ENCODE assay signal across 23 cellular contexts in the genomic region with DNA sequence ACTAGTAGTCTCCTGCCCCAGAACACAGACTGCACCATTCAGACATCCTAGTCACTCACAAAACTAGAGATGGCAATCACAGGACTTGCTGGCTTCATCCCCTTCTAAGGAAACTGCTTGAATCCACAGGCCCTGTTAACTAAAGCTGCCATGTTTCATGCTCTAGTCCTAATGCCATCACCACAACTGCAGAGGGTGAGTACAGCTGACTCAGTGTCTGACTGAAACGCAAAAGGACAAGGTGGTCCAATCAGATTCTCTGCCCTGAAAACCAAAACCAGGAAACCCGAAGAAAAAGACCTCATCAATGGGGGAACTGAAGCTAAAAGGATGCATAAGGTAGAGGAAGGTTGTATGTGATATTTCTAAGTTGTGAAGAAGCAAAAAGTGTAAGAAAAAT.
"Had no signal": no experiment of that assay in that cellular context is flagged by ENCODE, and none has a peak within 500 bp of the region (broad histone marks: within the 10 kb centered on the region; RNA-seq: fewer than 3 reads in every experiment).

No MANE protein-coding gene starts in this region.

- H3K4me3 ChIP-seq: esophagus squamous epithelium, left lung, pancreas, smooth muscle cell, stomach, thyroid gland, vagina had no signal

- H3K9me3 ChIP-seq: esophagus squamous epithelium, left lung, neutrophil, pancreas, stomach, thyroid gland, vagina had no signal

- H3K4me1 ChIP-seq: esophagus squamous epithelium, left lung, pancreas, stomach, thyroid gland, vagina had no signal

- ATAC-seq: effector memory CD8-positive, alpha-beta T cell; left lung; naive thymus-derived CD4-positive, alpha-beta T cell; pancreas; sciatic nerve had no signal

- H3K9me3 Mint-ChIP-seq: effector memory CD8-positive, alpha-beta T cell; naive thymus-derived CD4-positive, alpha-beta T cell; neural crest cell had no signal

- H3K4me3 Mint-ChIP-seq: effector memory CD8-positive, alpha-beta T cell; naive thymus-derived CD4-positive, alpha-beta T cell; neural crest cell had no signal

- H3K4me2 ChIP-seq: smooth muscle cell had no signal

- H3K27me3 ChIP-seq: esophagus squamous epithelium, left lung, neutrophil, pancreas, stomach, thyroid gland, vagina had no signal

- DNase-seq: cortex of kidney; effector memory CD8-positive, alpha-beta T cell; erythroblast; esophagus squamous epithelium; kidney; left lung; mesendoderm; midbrain; naive thymus-derived CD4-positive, alpha-beta T cell; pancreas; stimulated activated CD4-positive, alpha-beta T cell treated with anti-CD3 and anti-CD28 coated beads, Interleukin-12 subunit alpha, Interleukin-12 subunit beta, amount 100 ng/mL, for 4 hours; stimulated activated CD4-positive, alpha-beta T cell treated with anti-CD3 and anti-CD28 coated beads, Interleukin-1b, Interleukin-23, amount 100 ng/mL, for 48 hours; stimulated activated CD4-positive, alpha-beta T cell treated with anti-CD3 and anti-CD28 coated beads, Interleukin-4, amount 100 ng/mL, for 1 hour; stimulated activated CD8-positive, alpha-beta memory T cell treated with anti-CD3 and anti-CD28 coated beads, Interleukin-4, amount 100 ng/mL, for 48 hours; stimulated activated naive CD4-positive, alpha-beta T cell treated with Interleukin-2 at 50 U/mL for 16 hours; stomach; thyroid gland; trophoblast cell had no signal

- H3K27ac ChIP-seq: esophagus squamous epithelium, left lung, neutrophil, pancreas, stomach, thyroid gland, vagina had no signal

- H3K27me3 Mint-ChIP-seq: effector memory CD8-positive, alpha-beta T cell; naive thymus-derived CD4-positive, alpha-beta T cell had no signal

- H3K4me1 Mint-ChIP-seq: naive thymus-derived CD4-positive, alpha-beta T cell; neural crest cell had no signal
